In genomic region chr6:155182103-155182502, GRCh38 we compare ENCODE assay signal across 15 cellular contexts.
"Had no signal": no experiment of that assay in that cellular context is flagged by ENCODE, and none has a peak within 500 bp of the region (broad histone marks: within the 10 kb centered on the region; RNA-seq: fewer than 3 reads in every experiment).

No MANE protein-coding gene starts in this region.

- DNase-seq: activated CD4-positive, alpha-beta T cell treated with anti-CD3 and anti-CD28 coated beads for 36 hours; activated CD4-positive, alpha-beta T cell treated with anti-CD3 and anti-CD28 coated beads, Interleukin-2, amount 50 U/mL, for 48 hours; activated naive CD4-positive, alpha-beta T cell treated with Interleukin-2 at 50 U/mL for 16 hours; activated naive CD8-positive, alpha-beta T cell treated with anti-CD3 and anti-CD28 coated beads, Interleukin-2, amount 10 ng/mL, durations not matched to agents 7 days and 5 days; amygdala; effector memory CD8-positive, alpha-beta T cell; esophagus squamous epithelium; naive thymus-derived CD8-positive, alpha-beta T cell; sigmoid colon; stimulated activated CD4-positive, alpha-beta T cell treated with anti-CD3 and anti-CD28 coated beads, Interleukin-4, amount 100 ng/mL, for 24 hours; stimulated activated naive CD4-positive, alpha-beta T cell treated with Interleukin-2 at 50 U/mL for 16 hours; tibial artery had no signal

- H3K36me3 ChIP-seq: esophagus squamous epithelium, sigmoid colon, tibial artery had no signal

- ATAC-seq: activated CD4-positive, alpha-beta T cell treated with anti-CD3 and anti-CD28 coated beads for 36 hours; naive thymus-derived CD8-positive, alpha-beta T cell had no signal

- H3K4me2 ChIP-seq: hepatocyte had no signal

- H3K27ac Mint-ChIP-seq: activated CD4-positive, alpha-beta T cell treated with anti-CD3 and anti-CD28 coated beads for 36 hours; activated naive CD8-positive, alpha-beta T cell treated with anti-CD3 and anti-CD28 coated beads, Interleukin-2, amount 10 ng/mL, durations not matched to agents 7 days and 5 days; effector memory CD8-positive, alpha-beta T cell had no signal

- H3K9me3 ChIP-seq: esophagus squamous epithelium, sigmoid colon, tibial artery had no signal

- H3K27me3 Mint-ChIP-seq: activated CD4-positive, alpha-beta T cell treated with anti-CD3 and anti-CD28 coated beads for 36 hours; activated naive CD8-positive, alpha-beta T cell treated with anti-CD3 and anti-CD28 coated beads, Interleukin-2, amount 10 ng/mL, durations not matched to agents 7 days and 5 days; effector memory CD8-positive, alpha-beta T cell; naive thymus-derived CD8-positive, alpha-beta T cell had no signal

- H3K9ac ChIP-seq: parathyroid adenoma had no signal

- H2AFZ ChIP-seq: hepatocyte, parathyroid adenoma had no signal

- H3K4me1 ChIP-seq: parathyroid adenoma had no signal

- H3K4me3 Mint-ChIP-seq: activated CD4-positive, alpha-beta T cell treated with anti-CD3 and anti-CD28 coated beads for 36 hours; activated naive CD8-positive, alpha-beta T cell treated with anti-CD3 and anti-CD28 coated beads, Interleukin-2, amount 10 ng/mL, durations not matched to agents 7 days and 5 days; effector memory CD8-positive, alpha-beta T cell; naive thymus-derived CD8-positive, alpha-beta T cell had no signal

- H3K36me3 Mint-ChIP-seq: activated naive CD8-positive, alpha-beta T cell treated with anti-CD3 and anti-CD28 coated beads, Interleukin-2, amount 10 ng/mL, durations not matched to agents 7 days and 5 days; naive thymus-derived CD8-positive, alpha-beta T cell had no signal

- H3K79me2 ChIP-seq: hepatocyte, parathyroid adenoma had no signal

- H3K27ac ChIP-seq: esophagus squamous epithelium, hepatocyte, parathyroid adenoma, tibial artery, VCaP had no signal

- H3K9me3 Mint-ChIP-seq: activated naive CD8-positive, alpha-beta T cell treated with anti-CD3 and anti-CD28 coated beads, Interleukin-2, amount 10 ng/mL, durations not matched to agents 7 days and 5 days; effector memory CD8-positive, alpha-beta T cell; naive thymus-derived CD8-positive, alpha-beta T cell had no signal

- H3K4me3 ChIP-seq: esophagus squamous epithelium, hepatocyte, sigmoid colon, tibial artery had no signal

- H3K27me3 ChIP-seq: esophagus squamous epithelium, hepatocyte, sigmoid colon, tibial artery had no signal
